In genomic region chr1:6596886-6597776, GRCh38 we compare ENCODE assay signal across 1 cellular context.
TF ChIP-seq lines count a peak whose summit lies in the region.

No MANE protein-coding gene starts in this region.

TF ChIP-seq in K562, 482 proteins besides CTCF, POLR2A, EP300 and RAD21:
- TF ChIP-seq KLF6 (CRISPR knock-in tag; IDR thresholded peaks at IDR 0.05; ENCODE audit: borderline replicate concordance) (no peak), POLR2G (IDR thresholded peaks at IDR 0.05; ENCODE audit: low read depth, low read length) (0 out of 2 replicates have a peak, but pooled peaks have one; percentile 12), RBFOX2 (IDR thresholded peaks at IDR 0.05; ENCODE audit: low read depth, low read length) (peak; percentile 39; the same call in 1 of the 2 replicates)
